ENCODE assay signal across 9 cellular contexts in genomic region chrX:13398073-13398823, GRCh38.
A peak's percentile ranks its signal among the peaks of the same experiment; 100 is the strongest.
DNase-seq lines count a peak whose midpoint lies in the region; ATAC-seq and TF ChIP-seq lines count a peak whose summit lies in the region.
"Had no signal": no experiment of that assay in that cellular context is flagged by ENCODE, and none has a peak within 500 bp of the region (broad histone marks: within the 10 kb centered on the region; RNA-seq: fewer than 3 reads in every experiment).

No MANE protein-coding gene starts in this region.

- H3K4me3 ChIP-seq in AG04450 (ENCODE audit: low read depth, low read length) (no peak overlapping the region), IMR-90 (ENCODE audit: insufficient read depth, low read depth, low read length) (no peak overlapping the region), choroid plexus epithelial cell (ENCODE audit: low read depth, low read length) (no peak overlapping the region), colonic mucosa (no peak overlapping the region)
- H3K4me3 ChIP-seq: skin epidermis had no signal

- H4K20me1 ChIP-seq in IMR-90 (ENCODE audit: insufficient read depth, low read length), result no peaks in the 10 kb centered on the region

- no peaks in the 10 kb centered on the region for H3K79me1 ChIP-seq in IMR-90 (ENCODE audit: low read depth in 1 of 2, low read length in 2 of 2)

- TF ChIP-seq CTCF in AG04450 (IDR thresholded peaks at IDR 0.05; ENCODE audit: low read depth, low read length) (no peak), IMR-90 (conservative IDR thresholded peaks at IDR 0.05; ENCODE audit: low read depth, low read length) (no peak), choroid plexus epithelial cell (conservative IDR thresholded peaks at IDR 0.05; ENCODE audit: low read depth, low read length) (no peak), colonic mucosa (IDR thresholded peaks at IDR 0.05) (no peak)

- H2AK9ac ChIP-seq in IMR-90 (replicated peaks; ENCODE audit: low read depth, low read length, poor library complexity), result no peak overlapping the region

- dilution Hi-C loops in IMR-90 (cut with HindIII; ENCODE audit: low sequenced_read_pairs, unreplicated experiment), result no loop called here

- no peak overlapping the region for H3K9ac ChIP-seq in IMR-90 (ENCODE audit: low read depth, low read length)
- no peak overlapping the region for H3K9ac ChIP-seq in colonic mucosa (ENCODE audit: low read depth in 2 of 2, low read length in 2 of 2)

- no peak overlapping the region for H2BK15ac ChIP-seq in IMR-90 (ENCODE audit: low read depth, low read length)

- intact Hi-C loops in IMR-90 (cut with micrococcal nuclease) (loop anchor here (1.0 to 2.0 kb wide), 4 partner anchors 17 to 451 kb away; no protein-coding TSS in a partner anchor), colonic mucosa (cut with DNase I) (no loop called here)

- peak overlapping the region; percentile 57 for H3K56ac ChIP-seq in IMR-90 (ENCODE audit: extremely low read depth, insufficient read depth, low read length)

- H4K8ac ChIP-seq in IMR-90 (ENCODE audit: low read depth in 2 of 2, low read length in 2 of 2), result peak overlapping the region; percentile 29 to 65

- peaks cover 4% of the 10 kb centered on the region for H3K4me1 ChIP-seq in IMR-90 (ENCODE audit: control insufficient read depth, insufficient read depth, low read length)
- H3K4me1 ChIP-seq in colonic mucosa, result no peaks in the 10 kb centered on the region

- peak overlapping the region; percentile 28; the same call in 1 of the 2 replicates for H4K5ac ChIP-seq in IMR-90 (ENCODE audit: low read depth, low read length)

- H3K18ac ChIP-seq in IMR-90 (ENCODE audit: low read depth, low read length), result peak overlapping the region; percentile 88

- BruUV-seq in IMR-90 (replicated peaks; lab: Mats Ljungman, UMichigan), result no TSS peak

- H2BK20ac ChIP-seq in IMR-90 (ENCODE audit: low read depth, low read length), result peak overlapping the region; percentile 83

- no peak for TF ChIP-seq POLR2A in IMR-90 (IDR thresholded peaks at IDR 0.05; ENCODE audit: low read depth, low read length)

- DNase-seq in AG04450 (ENCODE audit: low read depth, low spot score), result peak; percentile 97
- DNase-seq in IMR-90, result peak; percentile 100
- DNase-seq in choroid plexus epithelial cell (ENCODE audit: low read depth), result peak; percentile 98
- DNase-seq in mucosa of gallbladder (ENCODE audit: low spot score), result peak; percentile 76
- DNase-seq in NCI-H2107 treated with DMSO at 0.1 percent for 48 hours (lab: John Stamatoyannopoulos, UW; ENCODE audit: unreplicated experiment), result no peak
- no peak for DNase-seq in colonic mucosa
- no peak for DNase-seq in SHP77 treated with DMSO at 0.1 percent for 48 hours (lab: John Stamatoyannopoulos, UW)

- H3K27me3 ChIP-seq in AG04450 (ENCODE audit: control insufficient read depth, insufficient read depth, low read length), result no peaks in the 10 kb centered on the region
- no peaks in the 10 kb centered on the region for H3K27me3 ChIP-seq in IMR-90 (ENCODE audit: control insufficient read depth, insufficient read depth, low read length)
- no peaks in the 10 kb centered on the region for H3K27me3 ChIP-seq in colonic mucosa

- H3K9me3 ChIP-seq in AG04450 (ENCODE audit: control insufficient read depth, insufficient read depth, low read length) (no peaks in the 10 kb centered on the region), IMR-90 (ENCODE audit: control insufficient read depth, insufficient read depth, low read length) (no peaks in the 10 kb centered on the region), colonic mucosa (no peaks in the 10 kb centered on the region)

- H3K36me3 ChIP-seq in IMR-90 (ENCODE audit: control insufficient read depth, insufficient read depth, low read length), result no peaks in the 10 kb centered on the region
- H3K36me3 ChIP-seq in colonic mucosa, result no peaks in the 10 kb centered on the region

- H3K9me1 ChIP-seq in IMR-90 (ENCODE audit: insufficient read depth, low read length), result no peaks in the 10 kb centered on the region

- peak; percentile 35 for TF ChIP-seq RAD21 in IMR-90 (IDR thresholded peaks at IDR 0.05; ENCODE audit: low read length)

- peak overlapping the region; percentile 95 for H2BK5ac ChIP-seq in IMR-90 (ENCODE audit: low read depth, low read length, poor library complexity, severe bottlenecking)

- WGBS in IMR-90 (ENCODE audit: extremely low coverage in 2 of 2, insufficient read length in 1 of 2), 2 experiments, result no CpG with 5 or more reads among the region's 4 CpGs

- H3K27ac ChIP-seq in AG04450 (ENCODE audit: low read depth, low read length), result peak overlapping the region; percentile 83
- H3K27ac ChIP-seq in IMR-90 (ENCODE audit: insufficient read depth, low read length), result peak overlapping the region; percentile 41
- H3K27ac ChIP-seq in colonic mucosa, result no peak overlapping the region

- H3K23ac ChIP-seq in IMR-90 (ENCODE audit: low read depth, low read length), result peak overlapping the region; percentile 19; the same call in 1 of the 2 replicates

- in situ Hi-C loops in IMR-90 (cut with MboI; ENCODE audit: low sequenced_read_pairs), result no loop called here

- CTCF ChIA-PET in AG04450 (lab: Charles Lee), result no interaction called here
- CTCF ChIA-PET in IMR-90 (lab: Yijun Ruan, JAX), result interaction anchor here (1.2 kb wide), 1 partner anchor 25 kb away, joined by 4 read pairs; no protein-coding TSS in a partner anchor

- peak overlapping the region; percentile 78 for H2BK120ac ChIP-seq in IMR-90 (ENCODE audit: low read depth, low read length)

- peak overlapping the region; percentile 57 for H4K91ac ChIP-seq in IMR-90 (ENCODE audit: insufficient read depth, low read depth, low read length)

- 0 out of 2 replicates have a peak overlapping the region, but pooled peaks have one; percentile 0 for H2AK5ac ChIP-seq in IMR-90 (ENCODE audit: low read depth, low read length)

- POLR2A ChIA-PET in AG04450 (lab: Yijun Ruan, JAX) (interaction anchor here (1.0 to 1.4 kb wide), 4 partner anchors 21 to 420 kb away, joined by 3 read pairs; no protein-coding TSS in a partner anchor), IMR-90 (lab: Charles Lee; ENCODE audit: unreplicated experiment) (interaction anchor here (1.0 kb wide), 1 partner anchor 90 kb away, joined by 3 read pairs; no protein-coding TSS in a partner anchor)

- H3K4ac ChIP-seq in IMR-90 (ENCODE audit: low read depth, low read length), result peak overlapping the region; percentile 26; the same call in 1 of the 2 replicates

- peak overlapping the region; percentile 39; the same call in 1 of the 2 replicates for H3K4me2 ChIP-seq in IMR-90 (ENCODE audit: low read depth, low read length)

- H2AFZ ChIP-seq in IMR-90 (replicated peaks; ENCODE audit: low read length, poor library complexity), result no peak overlapping the region

- H3K14ac ChIP-seq in IMR-90 (replicated peaks; ENCODE audit: low read depth, low read length), result 0 out of 2 replicates have a peak overlapping the region, but pooled peaks have one; percentile 24

- ATAC-seq in IMR-90 (ENCODE audit: low read depth), result peak; percentile 94
- ATAC-seq in HG03196 (IDR thresholded peaks at IDR 0.05; ENCODE audit: unreplicated experiment), result no peak

TF ChIP-seq in IMR-90, 13 proteins besides CTCF, POLR2A, EP300 and RAD21:
- TF ChIP-seq SMC3 (IDR thresholded peaks at IDR 0.05; ENCODE audit: low read depth, low read length) (no peak), NFE2L2 (IDR thresholded peaks at IDR 0.05; ENCODE audit: low read depth, low read length) (peak; percentile 51; the same call in 1 of the 2 replicates), ELK1 (IDR thresholded peaks at IDR 0.05; ENCODE audit: borderline replicate concordance, low read depth, low read length) (no peak), FOS (IDR thresholded peaks at IDR 0.05; ENCODE audit: low read depth, low read length) (peak; percentile 99), MXI1 (IDR thresholded peaks at IDR 0.05; ENCODE audit: borderline replicate concordance, low read depth, low read length) (no peak), CEBPB (IDR thresholded peaks at IDR 0.05; ENCODE audit: low read depth, low read length) (peak; percentile 27; the same call in 1 of the 2 replicates), MAZ (IDR thresholded peaks at IDR 0.05; ENCODE audit: borderline replicate concordance, low read depth, low read length) (0 out of 2 replicates have a peak, but pooled peaks have one; percentile 17), CHD1 (IDR thresholded peaks at IDR 0.05; ENCODE audit: low read depth, low read length) (no peak), MAFK (IDR thresholded peaks at IDR 0.05; ENCODE audit: low read depth, low read length) (peak; percentile 42; the same call in 1 of the 2 replicates), BHLHE40 (IDR thresholded peaks at IDR 0.05; ENCODE audit: low read depth, low read length) (peak; percentile 86), USF2 (IDR thresholded peaks at IDR 0.05; ENCODE audit: low read depth, low read length) (peak; percentile 80), RCOR1 (IDR thresholded peaks at IDR 0.05; ENCODE audit: insufficient replicate concordance, low read length) (peak; percentile 85)

Comparison
In these comparisons a context has a peak if more than half of its experiments do, and no peak if none do; other contexts are left out.
1. DNase-seq: peak in AG04450 (single experiment), IMR-90 (single experiment), choroid plexus epithelial cell (single experiment) and mucosa of gallbladder (single experiment); none in NCI-H2107 treated with DMSO at 0.1 percent for 48 hours (single experiment), colonic mucosa (single experiment) and SHP77 treated with DMSO at 0.1 percent for 48 hours (single experiment).